Comparison of ENCODE assay signal across 16 cellular contexts in genomic region chr3:128196645-128197044, GRCh38. TPM values are rescaled to one million over a fixed set of nuclear protein-coding genes. Genes with fewer than 3 reads are reported as not detected.
DNase-seq lines count a peak whose midpoint lies in the region; ATAC-seq and TF ChIP-seq lines count a peak whose summit lies in the region.
"Had no signal": no experiment of that assay in that cellular context is flagged by ENCODE, and none has a peak within 500 bp of the region (broad histone marks: within the 10 kb centered on the region; RNA-seq: fewer than 3 reads in every experiment).

No MANE protein-coding gene starts in this region.

- H3K27me3 ChIP-seq in IMR-90 (ENCODE audit: control insufficient read depth, insufficient read depth, low read length), result no peaks in the 10 kb centered on the region
- H3K27me3 ChIP-seq in endodermal cell (ENCODE audit: control insufficient read depth, insufficient read depth, low read length, poor library complexity, severe bottlenecking), result no peaks in the 10 kb centered on the region
- no peaks in the 10 kb centered on the region for H3K27me3 ChIP-seq in mesendoderm (ENCODE audit: insufficient read depth, low read length, poor library complexity)
- H3K27me3 ChIP-seq in tibial nerve, result no peaks in the 10 kb centered on the region
- H3K27me3 ChIP-seq in left lung, result no peaks in the 10 kb centered on the region
- H3K27me3 ChIP-seq in Caco-2 (replicated peaks; ENCODE audit: control insufficient read depth, insufficient read depth, low read length), result no peaks in the 10 kb centered on the region
- H3K27me3 ChIP-seq: BLaER1 treated with 17β-estradiol and CSF1 and Interleukin-3, amounts not matched to agents 10 nM and 100 nM had no signal

- H2AK5ac ChIP-seq in IMR-90 (ENCODE audit: low read depth, low read length) (no peak overlapping the region), mesendoderm (ENCODE audit: low read length) (no peak overlapping the region)

- no peak for TF ChIP-seq RAD21 in IMR-90 (IDR thresholded peaks at IDR 0.05; ENCODE audit: low read length)

- TF ChIP-seq EP300 in tibial nerve (IDR thresholded peaks at IDR 0.05), result no peak

- no peaks in the 10 kb centered on the region for H3K9me3 ChIP-seq in IMR-90 (ENCODE audit: control insufficient read depth, insufficient read depth, low read length)
- H3K9me3 ChIP-seq in endodermal cell (ENCODE audit: control insufficient read depth, low read length), result no peaks in the 10 kb centered on the region
- no peaks in the 10 kb centered on the region for H3K9me3 ChIP-seq in tibial nerve
- H3K9me3 ChIP-seq in left lung, result no peaks in the 10 kb centered on the region
- H3K9me3 ChIP-seq in Caco-2, result no peaks in the 10 kb centered on the region
- H3K9me3 ChIP-seq: BLaER1 treated with 17β-estradiol and CSF1 and Interleukin-3, amounts not matched to agents 10 nM and 100 nM had no signal

- H3K23ac ChIP-seq in IMR-90 (ENCODE audit: low read depth, low read length) (no peak overlapping the region), mesendoderm (ENCODE audit: low read length) (no peak overlapping the region)

- no peak overlapping the region for H3K14ac ChIP-seq in IMR-90 (replicated peaks; ENCODE audit: low read depth, low read length)

- H3K36me3 Mint-ChIP-seq in endodermal cell (ENCODE audit: low read depth) (no peaks in the 10 kb centered on the region), Caco-2 (ENCODE audit: insufficient read depth, unreplicated experiment) (peaks cover 5% of the 10 kb centered on the region)

- no peak overlapping the region for H2BK15ac ChIP-seq in IMR-90 (ENCODE audit: low read depth, low read length)
- H2BK15ac ChIP-seq in mesendoderm (replicated peaks; ENCODE audit: low read depth), result no peak overlapping the region

- no peak overlapping the region for H4K91ac ChIP-seq in IMR-90 (ENCODE audit: insufficient read depth, low read depth, low read length)

- BruUV-seq in IMR-90 (replicated peaks; lab: Mats Ljungman, UMichigan) (no TSS peak), Caco-2 (replicated peaks; lab: Mats Ljungman, UMichigan) (no TSS peak)

- ATAC-seq in IMR-90 (ENCODE audit: low read depth), result peak; percentile 41; the same call in 1 of the 2 replicates
- ATAC-seq in left lung, result no peak

- H3K56ac ChIP-seq in IMR-90 (ENCODE audit: extremely low read depth, insufficient read depth, low read length) (no peak overlapping the region), mesendoderm (ENCODE audit: low read length) (no peak overlapping the region)

- intact Hi-C loops in IMR-90 (cut with micrococcal nuclease) (loop anchor here (5.0 kb wide), 1 partner anchor 106 kb away; no protein-coding TSS in a partner anchor), left lung (cut with DNase I) (no loop called here), Caco-2 (cut with micrococcal nuclease; ENCODE audit: unreplicated experiment) (no loop called here)

- no peaks in the 10 kb centered on the region for H3K79me2 ChIP-seq in mesendoderm (ENCODE audit: control insufficient read depth, insufficient read depth, low read length)

- TF ChIP-seq CTCF in IMR-90 (conservative IDR thresholded peaks at IDR 0.05; ENCODE audit: low read depth, low read length), result no peak
- no peak for TF ChIP-seq CTCF in endodermal cell (conservative IDR thresholded peaks at IDR 0.05)
- no peak for TF ChIP-seq CTCF in tibial nerve (IDR thresholded peaks at IDR 0.05)
- TF ChIP-seq CTCF in left lung (IDR thresholded peaks at IDR 0.05), result no peak
- TF ChIP-seq CTCF in Caco-2 (IDR thresholded peaks at IDR 0.05; ENCODE audit: insufficient read depth in 1 of 2, low read depth in 1 of 2, low read length in 1 of 2, severe bottlenecking in 1 of 2, unreplicated experiment in 1 of 2), result no peak

- H3K9ac ChIP-seq in IMR-90 (ENCODE audit: low read depth, low read length) (no peak overlapping the region), endodermal cell (ENCODE audit: extremely low read depth, low read length, poor library complexity, severe bottlenecking) (no peak overlapping the region), mesendoderm (ENCODE audit: low read length) (no peak overlapping the region)
- H3K9ac ChIP-seq: BLaER1 treated with 17β-estradiol and CSF1 and Interleukin-3, amounts not matched to agents 10 nM and 100 nM had no signal

- H3K4me2 ChIP-seq in IMR-90 (ENCODE audit: low read depth, low read length) (no peak overlapping the region), mesendoderm (ENCODE audit: low read length) (no peak overlapping the region)

- H3K4ac ChIP-seq in IMR-90 (ENCODE audit: low read depth, low read length), result no peak overlapping the region
- no peak overlapping the region for H3K4ac ChIP-seq in mesendoderm (ENCODE audit: low read depth, low read length)

- CTCF ChIA-PET in IMR-90 (lab: Yijun Ruan, JAX) (no interaction called here), Caco-2 (lab: Charles Lee) (no interaction called here)

- H3K36me3 ChIP-seq in IMR-90 (ENCODE audit: control insufficient read depth, insufficient read depth, low read length) (no peaks in the 10 kb centered on the region), endodermal cell (ENCODE audit: control insufficient read depth, insufficient read depth, low read length) (no peaks in the 10 kb centered on the region), mesendoderm (ENCODE audit: control insufficient read depth, insufficient read depth, low read length) (no peaks in the 10 kb centered on the region), tibial nerve (no peaks in the 10 kb centered on the region), left lung (no peaks in the 10 kb centered on the region), Caco-2 (ENCODE audit: control insufficient read depth, insufficient read depth, low read length) (no peaks in the 10 kb centered on the region)

- H3K9me3 Mint-ChIP-seq in endodermal cell (no peaks in the 10 kb centered on the region), Caco-2 (ENCODE audit: unreplicated experiment) (no peaks in the 10 kb centered on the region)
- H3K9me3 Mint-ChIP-seq: CD4-positive, CD25-positive, alpha-beta regulatory T cell; H9 had no signal

- peaks cover 10% of the 10 kb centered on the region; the same call in 1 of the 2 replicates for H3K4me1 ChIP-seq in IMR-90 (ENCODE audit: control insufficient read depth, insufficient read depth, low read length)
- peaks cover 31% of the 10 kb centered on the region for H3K4me1 ChIP-seq in endodermal cell (ENCODE audit: control insufficient read depth, insufficient read depth, low read length)
- H3K4me1 ChIP-seq in mesendoderm (ENCODE audit: control insufficient read depth, low read depth, low read length), result peaks cover 22% of the 10 kb centered on the region
- H3K4me1 ChIP-seq in tibial nerve, result peaks cover 0 to 60% (median 15%) of the 10 kb centered on the region in 4 donors
- H3K4me1 ChIP-seq in left lung, result peaks cover 0 to 4% of the 10 kb centered on the region in 2 donors
- H3K4me1 ChIP-seq in Caco-2, result no peaks in the 10 kb centered on the region

- TF ChIP-seq POLR2A in IMR-90 (IDR thresholded peaks at IDR 0.05; ENCODE audit: low read depth, low read length) (no peak), tibial nerve (IDR thresholded peaks at IDR 0.05) (no peak)

- peaks cover 4% of the 10 kb centered on the region; the same call in 1 of the 2 replicates for H3K9me1 ChIP-seq in IMR-90 (ENCODE audit: insufficient read depth, low read length)

- in situ Hi-C loops in IMR-90 (cut with MboI; ENCODE audit: low sequenced_read_pairs), result no loop called here

- H3K27ac ChIP-seq in IMR-90 (ENCODE audit: insufficient read depth, low read length), result no peak overlapping the region
- H3K27ac ChIP-seq in endodermal cell (ENCODE audit: low read depth, low read length), result peak overlapping the region; percentile 15
- no peak overlapping the region for H3K27ac ChIP-seq in mesendoderm (ENCODE audit: low read depth, low read length)
- H3K27ac ChIP-seq in tibial nerve, result peak overlapping the region in 3 of 4 donors; percentile 22 to 72 (median 70)
- no peak overlapping the region for H3K27ac ChIP-seq in left lung
- H3K27ac ChIP-seq: BLaER1 treated with 17β-estradiol and CSF1 and Interleukin-3, amounts not matched to agents 10 nM and 100 nM had no signal

- H3K4me1 Mint-ChIP-seq in endodermal cell (peaks cover 46% of the 10 kb centered on the region), Caco-2 (ENCODE audit: low read depth, unreplicated experiment) (no peaks in the 10 kb centered on the region)

- dilution Hi-C loops in IMR-90 (cut with HindIII; ENCODE audit: low sequenced_read_pairs, unreplicated experiment), result no loop called here

- no peak overlapping the region for H2AFZ ChIP-seq in IMR-90 (replicated peaks; ENCODE audit: low read length, poor library complexity)

- H3K79me1 ChIP-seq in IMR-90 (ENCODE audit: low read depth in 1 of 2, low read length in 2 of 2) (peaks cover 4 to 14% of the 10 kb centered on the region in 2 experiments; a peak in 2 of 4 replicates), mesendoderm (ENCODE audit: low read length) (no peaks in the 10 kb centered on the region)

- no peak overlapping the region for H3K18ac ChIP-seq in IMR-90 (ENCODE audit: low read depth, low read length)
- no peak overlapping the region for H3K18ac ChIP-seq in mesendoderm (ENCODE audit: low read length)

- H4K8ac ChIP-seq in IMR-90 (ENCODE audit: low read depth in 2 of 2, low read length in 2 of 2), result no peak overlapping the region
- H4K8ac ChIP-seq in mesendoderm (ENCODE audit: low read depth, low read length), result no peak overlapping the region

- POLR2A ChIA-PET in IMR-90 (lab: Charles Lee; ENCODE audit: unreplicated experiment), result no interaction called here
- POLR2A ChIA-PET in Caco-2 (lab: Charles Lee), result no interaction called here

- H3K27ac Mint-ChIP-seq in endodermal cell (no peak overlapping the region), Caco-2 (ENCODE audit: unreplicated experiment) (no peak overlapping the region)

- H3K27me3 Mint-ChIP-seq in endodermal cell (ENCODE audit: insufficient read depth) (no peaks in the 10 kb centered on the region), Caco-2 (ENCODE audit: insufficient read depth, unreplicated experiment) (no peaks in the 10 kb centered on the region)
- H3K27me3 Mint-ChIP-seq: CD4-positive, CD25-positive, alpha-beta regulatory T cell had no signal

- H3K4me3 ChIP-seq in IMR-90 (ENCODE audit: insufficient read depth, low read depth, low read length) (no peak overlapping the region), endodermal cell (ENCODE audit: low read length) (no peak overlapping the region), mesendoderm (ENCODE audit: low read length) (no peak overlapping the region), tibial nerve (no peak overlapping the region), left lung (no peak overlapping the region), Caco-2 (ENCODE audit: low read depth, low read length) (no peak overlapping the region)
- H3K4me3 ChIP-seq: BLaER1 treated with 17β-estradiol and CSF1 and Interleukin-3, amounts not matched to agents 10 nM and 100 nM had no signal

- no peak overlapping the region for H3K4me3 Mint-ChIP-seq in endodermal cell
- H3K4me3 Mint-ChIP-seq in Caco-2 (ENCODE audit: unreplicated experiment), result no peak overlapping the region
- H3K4me3 Mint-ChIP-seq: CD4-positive, CD25-positive, alpha-beta regulatory T cell; H9 had no signal

- H2BK120ac ChIP-seq in IMR-90 (ENCODE audit: low read depth, low read length) (no peak overlapping the region), mesendoderm (ENCODE audit: low read depth, low read length) (no peak overlapping the region)

- H2BK5ac ChIP-seq in IMR-90 (ENCODE audit: low read depth, low read length, poor library complexity, severe bottlenecking), result no peak overlapping the region
- H2BK5ac ChIP-seq in mesendoderm (ENCODE audit: low read length), result no peak overlapping the region

- H4K20me1 ChIP-seq in IMR-90 (ENCODE audit: insufficient read depth, low read length), result no peaks in the 10 kb centered on the region

- 83% methylated on average over 1 of the region's 4 CpGs; no CpG with 5 or more reads in 1 of the 2 experiments for WGBS in IMR-90 (ENCODE audit: extremely low coverage in 2 of 2, insufficient read length in 1 of 2), 2 experiments
- 46 to 54% methylated on average over 2 to 4 of the region's 4 CpGs for WGBS in endodermal cell (ENCODE audit: insufficient coverage in 1 of 2, insufficient read length in 1 of 2), 2 experiments
- WGBS in mesendoderm (ENCODE audit: extremely low coverage, insufficient coverage, low lambda C conversion rate), result no CpG with 5 or more reads among the region's 4 CpGs
- 35 to 39% methylated on average over 4 of the region's 4 CpGs for WGBS in tibial nerve, 2 donors

- no peak overlapping the region for H2AK9ac ChIP-seq in IMR-90 (replicated peaks; ENCODE audit: low read depth, low read length, poor library complexity)

- DNase-seq in IMR-90 (no peak), endodermal cell (peak; percentile 73), mesendoderm (peak; percentile 66), tibial nerve (ENCODE audit: low spot score in 2 of 2) (no peak), left lung (no peak), DMS153 (lab: John Stamatoyannopoulos, UW) (no peak), Caco-2 (no peak)
- DNase-seq: ACHN; Calu3; CD4-positive, CD25-positive, alpha-beta regulatory T cell; DMS 273 treated with DMSO at 0.1 percent for 48 hours; DMS79 treated with DMSO at 0.1 percent for 48 hours; EL; GOT3; H9 had no signal

- H2BK20ac ChIP-seq in IMR-90 (ENCODE audit: low read depth, low read length), result no peak overlapping the region

- no peak overlapping the region for H4K5ac ChIP-seq in IMR-90 (ENCODE audit: low read depth, low read length)
- H4K5ac ChIP-seq in mesendoderm (ENCODE audit: low read length), result no peak overlapping the region

RNA-seq across cellular contexts. Expression of gene EEFSEC, which starts 43.4 kb away (rescaled TPM):
- 4.4 and 4.5 TPM in 2 replicates for total RNA-seq in IMR-90 (2012; rRNA removed)
- polyA plus RNA-seq in IMR-90 (2012; rRNA removed), result 9.3 and 10.6 TPM in 2 replicates
- 5.9 and 11.2 TPM in 2 replicates for polyA plus RNA-seq in IMR-90 (2012; cell fraction: cytosol; rRNA removed)
- polyA plus RNA-seq in IMR-90 (2012; cell fraction: nucleus; rRNA removed; ENCODE audit: low replicate concordance), result 7.5 and 15.5 TPM in 2 replicates
- 10 to 100 TPM; 11.9 to 15.8 TPM for total RNA-seq in endodermal cell
- 14.4 TPM for polyA plus RNA-seq in endodermal cell (2013, experiment 1 of 2)
- polyA plus RNA-seq in endodermal cell (2013, experiment 2 of 2), result 11.6 TPM
- polyA plus RNA-seq in mesendoderm (2013, experiment 1 of 2), result 8.1 TPM
- polyA plus RNA-seq in mesendoderm (2013, experiment 2 of 2), result 8.9 TPM
- total RNA-seq in tibial nerve, result 10 to 100 TPM; 25.1 to 43.5 (median 29.5) TPM
- total RNA-seq in left lung, result 10 to 100 TPM; 11.5 to 13.4 TPM
- 13.8 and 14.0 TPM in 2 replicates for total RNA-seq in Caco-2 (2022)

Comparison
In these comparisons a context has a peak if more than half of its experiments do, and no peak if none do; other contexts are left out.
1. DNase-seq: peak in endodermal cell (single experiment) and mesendoderm (single experiment); none in IMR-90 (single experiment), tibial nerve (0 of 2), left lung (0 of 2), DMS153 (single experiment) and Caco-2 (0 of 2).
2. H3K27ac ChIP-seq: peak in endodermal cell (single experiment) and tibial nerve (3 of 4); none in IMR-90 (single experiment), mesendoderm (single experiment) and left lung (0 of 2).